16 cellular contexts compared by ENCODE assay signal in the genomic region with DNA sequence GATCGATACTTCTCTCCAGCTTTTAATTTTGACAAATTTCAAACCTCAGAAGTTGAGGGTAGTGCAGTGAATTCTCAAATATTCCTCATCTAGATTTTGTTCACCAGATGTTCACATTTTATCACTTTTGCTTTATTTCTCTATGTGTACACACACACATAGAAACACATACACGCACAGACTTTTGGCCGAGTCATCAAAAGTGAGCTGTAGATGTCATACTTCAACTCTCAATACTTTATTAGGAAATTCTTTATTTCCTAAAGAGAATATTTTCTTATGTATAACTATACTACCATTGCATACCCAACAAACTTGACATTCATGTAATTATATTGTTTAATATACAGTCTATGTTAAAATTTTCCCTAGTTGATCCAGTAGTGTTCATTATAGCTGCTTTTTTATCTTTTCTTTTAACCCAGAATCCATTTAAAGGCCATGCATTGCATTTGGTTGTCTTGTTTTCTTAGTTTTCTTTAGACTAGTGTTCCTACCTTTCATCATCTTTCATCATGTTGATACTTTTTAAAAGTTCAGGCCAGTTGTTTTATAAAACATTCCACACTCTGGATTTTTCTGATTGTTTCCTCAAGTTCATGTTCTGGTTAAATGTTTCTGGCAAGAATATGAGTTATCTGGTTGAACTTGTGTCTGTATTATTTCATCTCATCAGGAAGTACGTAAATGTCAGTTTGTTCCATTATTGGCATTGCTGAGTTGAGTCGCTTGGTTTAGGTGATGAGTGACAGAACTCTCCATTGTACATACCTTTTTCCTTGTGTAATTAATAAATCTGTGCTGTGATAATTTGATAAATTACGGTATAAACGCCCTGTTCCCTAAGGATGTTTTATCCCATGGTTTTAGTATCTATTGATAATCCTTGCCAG.
DNase-seq lines count a peak whose midpoint lies in the region; ATAC-seq, FAIRE-seq and TF ChIP-seq lines count a peak whose summit lies in the region.
"Had no signal": no experiment of that assay in that cellular context is flagged by ENCODE, and none has a peak within 500 bp of the region (broad histone marks: within the 10 kb centered on the region; RNA-seq: fewer than 3 reads in every experiment).

No MANE protein-coding gene starts in this region.

- H3K27ac ChIP-seq in dorsolateral prefrontal cortex = no peak overlapping the region

- H3K27me3 ChIP-seq in dorsolateral prefrontal cortex = no peaks in the 10 kb centered on the region

- TF ChIP-seq CTCF in fibroblast of the aortic adventitia (IDR thresholded peaks at IDR 0.05; ENCODE audit: insufficient read depth, low read length) (no peak), dorsolateral prefrontal cortex (IDR thresholded peaks at IDR 0.05 in 54 of 56, conservative IDR thresholded peaks at IDR 0.05 in 2 of 56; ENCODE audit: low read depth in 1 of 56, partially characterized antibody in 56 of 56) (no peak)

- peaks cover 4% of the 10 kb centered on the region for H3K4me1 Mint-ChIP-seq in activated CD4-positive, alpha-beta T cell treated with anti-CD3 and anti-CD28 coated beads, Interleukin-2, amount 10 ng/mL, durations not matched to agents 24 days and 14 days
- H3K4me1 Mint-ChIP-seq in activated CD4-positive, alpha-beta T cell treated with anti-CD3 and anti-CD28 coated beads, Interleukin-2, amount 10 ng/mL, durations not matched to agents 7 days and 5 days = peaks cover under 1% of the 10 kb centered on the region
- peaks cover 13% of the 10 kb centered on the region for H3K4me1 Mint-ChIP-seq in activated naive CD8-positive, alpha-beta T cell treated with anti-CD3 and anti-CD28 coated beads, Interleukin-2, amount 50 U/mL, for 24 hours

- TF ChIP-seq POLR2A in GM12891 (IDR thresholded peaks at IDR 0.05; ENCODE audit: low read depth, low read length) = no peak

- POLR2A ChIA-PET in activated CD4-positive, alpha-beta T cell treated with anti-CD3 and anti-CD28 coated beads, Interleukin-2, amount 10 ng/mL, durations not matched to agents 7 days and 5 days (lab: Charles Lee) = no interaction called here
- POLR2A ChIA-PET in HEK293T (lab: Yijun Ruan, JAX) = no interaction called here

- H3K4me3 ChIP-seq in fibroblast of the aortic adventitia (ENCODE audit: low read depth, low read length) (no peak overlapping the region), dorsolateral prefrontal cortex (no peak overlapping the region)

- no peaks in the 10 kb centered on the region for H3K9me3 Mint-ChIP-seq in activated CD4-positive, alpha-beta T cell treated with anti-CD3 and anti-CD28 coated beads, Interleukin-2, amount 10 ng/mL, durations not matched to agents 24 days and 14 days
- H3K9me3 Mint-ChIP-seq in activated CD4-positive, alpha-beta T cell treated with anti-CD3 and anti-CD28 coated beads, Interleukin-2, amount 10 ng/mL, durations not matched to agents 7 days and 5 days = no peaks in the 10 kb centered on the region
- no peaks in the 10 kb centered on the region for H3K9me3 Mint-ChIP-seq in activated naive CD8-positive, alpha-beta T cell treated with anti-CD3 and anti-CD28 coated beads, Interleukin-2, amount 50 U/mL, for 24 hours

- H3K27ac Mint-ChIP-seq in activated CD4-positive, alpha-beta T cell treated with anti-CD3 and anti-CD28 coated beads, Interleukin-2, amount 10 ng/mL, durations not matched to agents 24 days and 14 days = peak overlapping the region; percentile 25
- no peak overlapping the region for H3K27ac Mint-ChIP-seq in activated CD4-positive, alpha-beta T cell treated with anti-CD3 and anti-CD28 coated beads, Interleukin-2, amount 10 ng/mL, durations not matched to agents 7 days and 5 days
- peak overlapping the region; percentile 61 for H3K27ac Mint-ChIP-seq in activated naive CD8-positive, alpha-beta T cell treated with anti-CD3 and anti-CD28 coated beads, Interleukin-2, amount 50 U/mL, for 24 hours

- ATAC-seq in activated naive CD8-positive, alpha-beta T cell treated with anti-CD3 and anti-CD28 coated beads, Interleukin-2, amount 50 U/mL, for 24 hours = no peak

- peaks cover 61% of the 10 kb centered on the region for H3K36me3 Mint-ChIP-seq in activated CD4-positive, alpha-beta T cell treated with anti-CD3 and anti-CD28 coated beads, Interleukin-2, amount 10 ng/mL, durations not matched to agents 24 days and 14 days (ENCODE audit: low read depth)
- peaks cover 71% of the 10 kb centered on the region for H3K36me3 Mint-ChIP-seq in activated CD4-positive, alpha-beta T cell treated with anti-CD3 and anti-CD28 coated beads, Interleukin-2, amount 10 ng/mL, durations not matched to agents 7 days and 5 days (ENCODE audit: low read depth)
- H3K36me3 Mint-ChIP-seq in activated naive CD8-positive, alpha-beta T cell treated with anti-CD3 and anti-CD28 coated beads, Interleukin-2, amount 50 U/mL, for 24 hours (ENCODE audit: low read depth) = peaks cover 70% of the 10 kb centered on the region

- no peaks in the 10 kb centered on the region for H3K27me3 Mint-ChIP-seq in activated CD4-positive, alpha-beta T cell treated with anti-CD3 and anti-CD28 coated beads, Interleukin-2, amount 10 ng/mL, durations not matched to agents 24 days and 14 days
- no peaks in the 10 kb centered on the region for H3K27me3 Mint-ChIP-seq in activated CD4-positive, alpha-beta T cell treated with anti-CD3 and anti-CD28 coated beads, Interleukin-2, amount 10 ng/mL, durations not matched to agents 7 days and 5 days
- no peaks in the 10 kb centered on the region for H3K27me3 Mint-ChIP-seq in activated naive CD8-positive, alpha-beta T cell treated with anti-CD3 and anti-CD28 coated beads, Interleukin-2, amount 50 U/mL, for 24 hours

- peak; percentile 5 for FAIRE-seq in GM12891 (lab: Jason Lieb, UNC)
- FAIRE-seq: H54 had no signal

- CTCF ChIA-PET in activated CD4-positive, alpha-beta T cell treated with anti-CD3 and anti-CD28 coated beads, Interleukin-2, amount 10 ng/mL, durations not matched to agents 7 days and 5 days (lab: Charles Lee) = no interaction called here
- CTCF ChIA-PET in HEK293T (lab: Yijun Ruan, JAX) = no interaction called here

- DNase-seq in activated CD4-positive, alpha-beta T cell treated with anti-CD3 and anti-CD28 coated beads, Interleukin-2, amount 10 ng/mL, durations not matched to agents 24 days and 14 days = no peak
- no peak for DNase-seq in activated CD4-positive, alpha-beta T cell treated with anti-CD3 and anti-CD28 coated beads, Interleukin-2, amount 10 ng/mL, durations not matched to agents 7 days and 5 days
- DNase-seq in GM12891 (ENCODE audit: insufficient read length, low spot score) = no peak
- no peak for DNase-seq in activated naive CD8-positive, alpha-beta T cell treated with anti-CD3 and anti-CD28 coated beads, Interleukin-2, amount 50 U/mL, for 24 hours
- DNase-seq in fibroblast of the aortic adventitia (ENCODE audit: low read depth) = peak; percentile 13
- DNase-seq in HEK293T (ENCODE audit: extremely low spot score) = no peak
- no peak for DNase-seq in iPS-NIHi11 (ENCODE audit: low spot score)
- DNase-seq in dorsolateral prefrontal cortex = no peak
- DNase-seq: 8988T, C1 segment of cervical spinal cord, COR-L47, NCI-H1105 treated with DMSO at 0.1 percent for 48 hours, NCI-H1694 treated with DMSO at 0.1 percent for 48 hours, NCI-H226, NCI-H524 treated with DMSO at 0.1 percent for 48 hours had no signal

- intact Hi-C loops in activated CD4-positive, alpha-beta T cell treated with anti-CD3 and anti-CD28 coated beads, Interleukin-2, amount 10 ng/mL, durations not matched to agents 24 days and 14 days (cut with micrococcal nuclease) = no loop called here
- intact Hi-C loops in dorsolateral prefrontal cortex (cut with DNase I) = no loop called here

- no peak overlapping the region for H3K4me3 Mint-ChIP-seq in activated CD4-positive, alpha-beta T cell treated with anti-CD3 and anti-CD28 coated beads, Interleukin-2, amount 10 ng/mL, durations not matched to agents 24 days and 14 days
- H3K4me3 Mint-ChIP-seq in activated CD4-positive, alpha-beta T cell treated with anti-CD3 and anti-CD28 coated beads, Interleukin-2, amount 10 ng/mL, durations not matched to agents 7 days and 5 days = no peak overlapping the region
- no peak overlapping the region for H3K4me3 Mint-ChIP-seq in activated naive CD8-positive, alpha-beta T cell treated with anti-CD3 and anti-CD28 coated beads, Interleukin-2, amount 50 U/mL, for 24 hours

TF ChIP-seq in GM12891, 5 proteins besides CTCF, POLR2A, EP300 and RAD21:
- TF ChIP-seq PAX5 (IDR thresholded peaks at IDR 0.05; ENCODE audit: insufficient read depth, low read length, severe bottlenecking) (no peak), SPI1 (IDR thresholded peaks at IDR 0.05; ENCODE audit: low read depth, low read length) (no peak), POLR2AphosphoS5 (IDR thresholded peaks at IDR 0.05; ENCODE audit: low read depth, low read length) (no peak), TAF1 (IDR thresholded peaks at IDR 0.05; ENCODE audit: low read depth, low read length) (no peak), POU2F2 (IDR thresholded peaks at IDR 0.05; ENCODE audit: low read depth, low read length) (no peak)

TF ChIP-seq in HEK293T, 16 proteins besides CTCF, POLR2A, EP300 and RAD21:
- TF ChIP-seq CTBP1 (IDR thresholded peaks at IDR 0.05; ENCODE audit: borderline replicate concordance) (no peak), ELF4 (IDR thresholded peaks at IDR 0.05) (no peak), SP1 (IDR thresholded peaks at IDR 0.05) (no peak), SUZ12 (IDR thresholded peaks at IDR 0.05) (no peak)
